In the genomic region with DNA sequence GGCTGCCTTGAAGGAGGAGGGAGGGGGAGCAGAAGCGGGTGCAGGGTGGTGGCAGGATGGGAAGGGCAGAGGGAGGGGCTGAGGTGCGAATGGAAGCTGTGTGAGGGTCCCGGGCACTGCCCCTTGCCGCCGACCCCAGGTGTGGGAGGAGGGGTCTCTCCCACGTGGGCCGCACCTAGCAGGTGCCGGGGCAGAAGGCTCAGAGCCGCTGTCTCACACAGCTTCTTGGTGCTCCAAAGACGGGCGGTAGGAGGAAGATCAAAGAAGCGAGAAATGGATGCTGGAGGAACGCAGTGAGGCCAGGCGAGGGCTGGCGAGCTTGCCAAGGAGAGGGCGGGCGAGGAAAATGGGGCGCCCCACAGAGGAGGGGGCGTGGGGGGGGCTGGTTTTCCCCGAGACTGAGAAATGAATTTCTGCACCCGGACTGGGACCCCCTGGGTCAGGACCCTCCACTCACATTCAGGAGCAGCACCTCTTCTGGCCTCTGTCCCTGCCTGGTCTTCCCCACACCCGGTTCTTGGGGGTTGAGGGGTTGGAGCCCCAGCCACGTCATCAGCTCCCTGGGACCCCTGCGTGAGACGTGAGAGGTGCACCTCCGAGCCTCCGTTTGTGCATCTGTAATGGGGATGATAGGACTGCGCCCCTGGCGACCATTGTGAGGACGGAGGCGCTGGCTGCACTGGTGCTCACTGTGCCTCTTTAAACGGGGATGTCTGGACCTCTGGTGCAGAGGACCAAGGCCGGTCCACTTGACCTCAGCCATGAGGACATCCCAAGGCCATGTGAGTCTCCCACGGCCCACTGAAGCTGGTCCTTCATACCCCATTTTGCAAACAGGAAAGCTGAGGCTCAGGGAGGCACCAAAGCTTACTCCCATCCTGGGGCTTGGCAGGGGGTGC, we compare ENCODE assay signal across 1 cellular context.
TF ChIP-seq lines count a peak whose summit lies in the region.

No MANE protein-coding gene starts in this region.

TF ChIP-seq in HCT116, 20 proteins besides CTCF, POLR2A, EP300 and RAD21 (continued from another document):
- TF ChIP-seq CEBPB (IDR thresholded peaks at IDR 0.05; ENCODE audit: low read depth) (no peak), SIN3A (IDR thresholded peaks at IDR 0.05; ENCODE audit: low read depth) (no peak), CBX3 (IDR thresholded peaks at IDR 0.05; ENCODE audit: low read depth) (no peak), SRF (IDR thresholded peaks at IDR 0.05; ENCODE audit: low read depth) (no peak), EZH2phosphoT487 (IDR thresholded peaks at IDR 0.05; ENCODE audit: borderline replicate concordance) (no peak), MAX (IDR thresholded peaks at IDR 0.05) (no peak)
TF ChIP-seq in HCT116: peak in this region for 0.
